In the genomic region with DNA sequence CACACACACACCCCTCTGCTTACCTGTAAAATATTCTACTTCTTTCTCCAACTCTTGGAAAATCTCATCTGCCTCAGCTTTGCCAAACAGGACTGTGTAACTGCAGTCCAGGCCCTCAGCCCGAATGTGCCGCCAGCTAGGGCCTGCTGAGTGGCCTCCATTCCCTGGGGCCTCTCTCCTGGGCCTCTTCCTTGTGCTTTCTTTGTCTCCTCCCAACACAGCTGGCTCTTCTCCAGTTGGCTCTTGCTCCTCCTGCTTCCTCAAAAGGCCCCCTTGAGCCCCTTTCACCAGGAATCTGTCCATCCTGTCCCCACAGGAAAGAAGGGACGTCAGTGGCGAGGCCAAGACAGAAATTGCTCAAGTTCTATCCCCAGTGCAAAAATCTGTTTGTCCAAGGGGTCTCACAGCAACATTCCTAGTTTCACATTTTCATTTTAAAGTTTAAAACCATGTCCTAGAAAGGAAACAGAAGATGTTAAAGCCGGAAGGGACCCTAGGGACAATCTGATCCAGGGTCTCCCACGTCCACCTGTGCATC, we compare ENCODE assay signal across 8 cellular contexts. TPM values are rescaled to one million over a fixed set of nuclear protein-coding genes. Genes with fewer than 3 reads are reported as not detected.
DNase-seq lines count a peak whose midpoint lies in the region; ATAC-seq and TF ChIP-seq lines count a peak whose summit lies in the region.

No MANE protein-coding gene starts in this region.

- peaks cover 0 to 3% of the 10 kb centered on the region in 2 donors for H3K36me3 Mint-ChIP-seq in activated T-cell treated with anti-CD3 and anti-CD28 coated beads, Interleukin-2, amount 50 U/mL, for 72 hours (ENCODE audit: insufficient read depth in 2 of 2)
- peaks cover 4% of the 10 kb centered on the region for H3K36me3 Mint-ChIP-seq in activated naive CD8-positive, alpha-beta T cell

- peak overlapping the region; percentile 96 for H3K27ac Mint-ChIP-seq in activated T-cell treated with anti-CD3 and anti-CD28 coated beads, Interleukin-2, amount 50 U/mL, for 72 hours
- H3K27ac Mint-ChIP-seq in activated naive CD8-positive, alpha-beta T cell: peak overlapping the region; percentile 88

- peaks cover 47% of the 10 kb centered on the region for H3K4me1 Mint-ChIP-seq in activated T-cell treated with anti-CD3 and anti-CD28 coated beads, Interleukin-2, amount 50 U/mL, for 72 hours (ENCODE audit: low read depth)
- peaks cover 32% of the 10 kb centered on the region for H3K4me1 Mint-ChIP-seq in activated naive CD8-positive, alpha-beta T cell (ENCODE audit: low read depth)

- no peaks in the 10 kb centered on the region for H3K9me3 Mint-ChIP-seq in activated T-cell treated with anti-CD3 and anti-CD28 coated beads, Interleukin-2, amount 50 U/mL, for 72 hours
- H3K9me3 Mint-ChIP-seq in activated naive CD8-positive, alpha-beta T cell (ENCODE audit: low read depth): no peaks in the 10 kb centered on the region

- TF ChIP-seq EP300 in upper lobe of left lung (IDR thresholded peaks at IDR 0.05): no peak

- WGBS in liver: 47% methylated on average over 6 of the region's 6 CpGs
- 45 to 53% methylated on average over 6 of the region's 6 CpGs for WGBS in upper lobe of left lung, 2 donors

- no peak for TF ChIP-seq RAD21 in liver (IDR thresholded peaks at IDR 0.05)

- no peaks in the 10 kb centered on the region for H3K27me3 Mint-ChIP-seq in activated T-cell treated with anti-CD3 and anti-CD28 coated beads, Interleukin-2, amount 50 U/mL, for 72 hours (ENCODE audit: low read depth)
- no peaks in the 10 kb centered on the region for H3K27me3 Mint-ChIP-seq in activated naive CD8-positive, alpha-beta T cell

- no peaks in the 10 kb centered on the region for H3K27me3 ChIP-seq in liver (ENCODE audit: control insufficient read depth in 4 of 4, insufficient read depth in 4 of 4, low read length in 3 of 4)
- H3K27me3 ChIP-seq in upper lobe of left lung: no peaks in the 10 kb centered on the region

- TF ChIP-seq CTCF in liver (IDR thresholded peaks at IDR 0.05; ENCODE audit: low read depth, low read length, missing input control) (no peak), upper lobe of left lung (IDR thresholded peaks at IDR 0.05) (no peak)

- TF ChIP-seq POLR2A in upper lobe of left lung (IDR thresholded peaks at IDR 0.05): no peak

- H3K4me1 ChIP-seq in liver (ENCODE audit: control insufficient read depth in 4 of 4, insufficient read depth in 4 of 4, low read length in 3 of 4) (peaks cover 8 to 57% (median 41%) of the 10 kb centered on the region in 4 donors), upper lobe of left lung (peaks cover 15 to 30% (median 22%) of the 10 kb centered on the region in 4 donors)

- H3K9me3 ChIP-seq in liver (ENCODE audit: control insufficient read depth in 4 of 4, low read length in 3 of 4) (no peaks in the 10 kb centered on the region), upper lobe of left lung (no peaks in the 10 kb centered on the region)

- H3K4me3 ChIP-seq in liver (ENCODE audit: low read depth in 1 of 3, low read length in 3 of 3): peak overlapping the region; percentile 52 to 77 (median 68)
- H3K4me3 ChIP-seq in upper lobe of left lung: peak overlapping the region in 3 of 4 donors; percentile 47 to 56 (median 55)

- no peak for DNase-seq in activated T-cell treated with anti-CD3 and anti-CD28 coated beads, Interleukin-2, amount 50 U/mL, for 72 hours
- no peak for DNase-seq in activated T-cell treated with anti-CD3 and anti-CD28 coated beads, Interleukin-2, amount 50 U/mL, for 48 hours
- DNase-seq in upper lobe of left lung (no peak), SK-N-DZ (ENCODE audit: low spot score) (no peak)
- DNase-seq in stimulated activated CD8-positive, alpha-beta memory T cell treated with anti-CD3 and anti-CD28 coated beads, Interleukin-4, amount 100 ng/mL, for 48 hours: no peak

- H3K27ac ChIP-seq in liver (ENCODE audit: low read depth in 1 of 2, low read length in 2 of 2) (peak overlapping the region; percentile 82 to 89), upper lobe of left lung (peak overlapping the region in 3 of 4 donors; percentile 2 to 64 (median 50))

- H3K36me3 ChIP-seq in liver (ENCODE audit: control insufficient read depth in 4 of 4, insufficient read depth in 3 of 4, low read depth in 1 of 4, low read length in 3 of 4): peaks cover 0 to 3% (median under 1%) of the 10 kb centered on the region in 4 donors
- peaks cover 0 to 30% (median 14%) of the 10 kb centered on the region in 4 donors for H3K36me3 ChIP-seq in upper lobe of left lung

- H3K9ac ChIP-seq in liver (ENCODE audit: low read depth in 1 of 2, low read length in 2 of 2): peak overlapping the region; percentile 75 to 82

- H3K4me3 Mint-ChIP-seq in activated T-cell treated with anti-CD3 and anti-CD28 coated beads, Interleukin-2, amount 50 U/mL, for 72 hours: peak overlapping the region; percentile 78 to 95
- peak overlapping the region; percentile 95 for H3K4me3 Mint-ChIP-seq in activated naive CD8-positive, alpha-beta T cell

- ATAC-seq in activated T-cell treated with anti-CD3 and anti-CD28 coated beads, Interleukin-2, amount 50 U/mL, for 72 hours (replicated peaks in 1 of 2): no peak
- no peak for ATAC-seq in upper lobe of left lung (ENCODE audit: low FRiP score in 2 of 2)
- ATAC-seq in HG03520 (IDR thresholded peaks at IDR 0.05; ENCODE audit: unreplicated experiment): no peak

TF ChIP-seq in liver, 16 proteins besides CTCF, POLR2A, EP300 and RAD21 (continues in another document):
- TF ChIP-seq GABPA (IDR thresholded peaks at IDR 0.05 in 1 of 2, conservative IDR thresholded peaks at IDR 0.05 in 1 of 2): no peak
- TF ChIP-seq NR2F2 (IDR thresholded peaks at IDR 0.05): no peak
- TF ChIP-seq FOXA1 (IDR thresholded peaks at IDR 0.05): no peak
- TF ChIP-seq, protein P1, sequence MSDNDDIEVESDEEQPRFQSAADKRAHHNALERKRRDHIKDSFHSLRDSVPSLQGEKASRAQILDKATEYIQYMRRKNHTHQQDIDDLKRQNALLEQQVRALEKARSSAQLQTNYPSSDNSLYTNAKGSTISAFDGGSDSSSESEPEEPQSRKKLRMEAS (IDR thresholded peaks at IDR 0.05): no peak
- no peak for TF ChIP-seq HNF4A (conservative IDR thresholded peaks at IDR 0.05)
- no peak for TF ChIP-seq FOXA2 (IDR thresholded peaks at IDR 0.05)
- TF ChIP-seq, protein P2, sequence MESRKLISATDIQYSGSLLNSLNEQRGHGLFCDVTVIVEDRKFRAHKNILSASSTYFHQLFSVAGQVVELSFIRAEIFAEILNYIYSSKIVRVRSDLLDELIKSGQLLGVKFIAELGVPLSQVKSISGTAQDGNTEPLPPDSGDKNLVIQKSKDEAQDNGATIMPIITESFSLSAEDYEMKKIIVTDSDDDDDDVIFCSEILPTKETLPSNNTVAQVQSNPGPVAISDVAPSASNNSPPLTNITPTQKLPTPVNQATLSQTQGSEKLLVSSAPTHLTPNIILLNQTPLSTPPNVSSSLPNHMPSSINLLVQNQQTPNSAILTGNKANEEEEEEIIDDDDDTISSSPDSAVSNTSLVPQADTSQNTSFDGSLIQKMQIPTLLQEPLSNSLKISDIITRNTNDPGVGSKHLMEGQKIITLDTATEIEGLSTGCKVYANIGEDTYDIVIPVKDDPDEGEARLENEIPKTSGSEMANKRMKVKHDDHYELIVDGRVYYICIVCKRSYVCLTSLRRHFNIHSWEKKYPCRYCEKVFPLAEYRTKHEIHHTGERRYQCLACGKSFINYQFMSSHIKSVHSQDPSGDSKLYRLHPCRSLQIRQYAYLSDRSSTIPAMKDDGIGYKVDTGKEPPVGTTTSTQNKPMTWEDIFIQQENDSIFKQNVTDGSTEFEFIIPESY (IDR thresholded peaks at IDR 0.05): no peak
- no peak for TF ChIP-seq TAF1 (conservative IDR thresholded peaks at IDR 0.05)

RNA-seq across cellular contexts. Expression of a gene that starts 0.7 kb away (rescaled TPM):
- 10 to 100 TPM; 29.5 to 34.6 TPM for total RNA-seq in activated T-cell treated with anti-CD3 and anti-CD28 coated beads, Interleukin-2, amount 50 U/mL, for 72 hours
- total RNA-seq in liver: 10 to 100 TPM in 1 of 2 donors, 1 to 10 TPM in 1; 6.8 to 24.2 TPM
- 10 to 100 TPM; 15.7 to 24.7 TPM for polyA plus RNA-seq in liver
- 10 to 100 TPM in 4 of 6 donors, 1 to 10 TPM in 2; 1.9 to 16.4 (median 12.4) TPM for total RNA-seq in upper lobe of left lung
- 109 and 143 TPM in 2 replicates for polyA plus RNA-seq in SK-N-DZ (2014; cell fraction: cytosol; rRNA removed)
- 155 and 184 TPM in 2 replicates for polyA plus RNA-seq in SK-N-DZ (2014; cell fraction: nucleus; rRNA removed)

RNA-seq across cellular contexts. Expression of a gene that starts 4.8 kb away (rescaled TPM):
- total RNA-seq in activated T-cell treated with anti-CD3 and anti-CD28 coated beads, Interleukin-2, amount 50 U/mL, for 72 hours: 10 to 100 TPM; 52.0 to 58.1 TPM
- total RNA-seq in liver: 10 to 100 TPM in 1 of 2 donors, 1 to 10 TPM in 1; 9.4 to 22.1 TPM
- polyA plus RNA-seq in liver: 10 to 100 TPM; 14.1 to 15.7 TPM
- 10 to 100 TPM in 4 of 6 donors, 1 to 10 TPM in 2; 8.2 to 27.6 (median 15.5) TPM for total RNA-seq in upper lobe of left lung
- polyA plus RNA-seq in SK-N-DZ (2014; cell fraction: cytosol; rRNA removed): 143 and 207 TPM in 2 replicates
- polyA plus RNA-seq in SK-N-DZ (2014; cell fraction: nucleus; rRNA removed): 139 and 180 TPM in 2 replicates

RNA-seq across cellular contexts. Expression of a gene that starts 23.8 kb away (rescaled TPM):
- total RNA-seq in activated T-cell treated with anti-CD3 and anti-CD28 coated beads, Interleukin-2, amount 50 U/mL, for 72 hours: 10 to 100 TPM; 10.2 to 12.2 TPM
- total RNA-seq in liver: 100 to 1,000 TPM in 1 of 2 donors, 10 to 100 TPM in 1; 12.9 to 288 TPM
- 10 to 100 TPM; 46.5 to 57.8 TPM for polyA plus RNA-seq in liver
- 100 to 1,000 TPM in 2 of 6 donors, 10 to 100 TPM in 4; 26.3 to 202 (median 36.3) TPM for total RNA-seq in upper lobe of left lung
- polyA plus RNA-seq in SK-N-DZ (2014; cell fraction: cytosol; rRNA removed): 0.49 and 0.92 TPM in 2 replicates
- polyA plus RNA-seq in SK-N-DZ (2014; cell fraction: nucleus; rRNA removed): 0.78 and 5.1 TPM in 2 replicates

RNA-seq across cellular contexts. Expression of a gene that starts 40.2 kb away (rescaled TPM):
- total RNA-seq in activated T-cell treated with anti-CD3 and anti-CD28 coated beads, Interleukin-2, amount 50 U/mL, for 72 hours: 10 to 100 TPM; 15.9 to 21.6 TPM
- total RNA-seq in liver (10 to 100 TPM in 1 of 2 donors, 1 to 10 TPM in 1; 6.4 to 12.1 TPM), upper lobe of left lung (10 to 100 TPM in 5 of 6 donors, 1 to 10 TPM in 1; 10.0 to 18.0 (median 15.0) TPM)
- polyA plus RNA-seq in liver: 10 to 100 TPM in 1 of 2 donors, 1 to 10 TPM in 1; 7.8 to 11.0 TPM
- polyA plus RNA-seq in SK-N-DZ (2014; cell fraction: cytosol; rRNA removed): 23.5 and 24.3 TPM in 2 replicates
- 30.7 and 43.8 TPM in 2 replicates for polyA plus RNA-seq in SK-N-DZ (2014; cell fraction: nucleus; rRNA removed)
